ENCODE assay signal across 18 cellular contexts in the genomic region with DNA sequence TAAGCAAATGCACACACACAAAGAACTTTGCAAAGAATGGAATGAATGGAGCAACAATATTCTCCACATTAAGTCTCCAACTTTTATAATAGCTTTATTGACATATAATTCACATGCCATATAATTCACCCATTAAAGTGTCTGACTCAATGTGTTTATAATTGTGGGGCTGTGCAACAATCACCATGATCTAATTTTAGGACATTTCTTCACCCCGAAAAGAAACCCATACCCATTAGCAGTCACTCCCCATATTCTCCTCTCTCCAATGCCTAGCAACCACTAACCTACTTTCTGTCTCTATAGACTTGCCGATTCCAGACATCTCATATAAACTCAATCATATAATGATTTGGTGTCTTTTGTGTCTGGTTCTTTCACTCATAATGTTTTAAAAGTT. TPM values are rescaled to one million over a fixed set of nuclear protein-coding genes. Genes with fewer than 3 reads are reported as not detected.
DNase-seq lines count a peak whose midpoint lies in the region; ATAC-seq and TF ChIP-seq lines count a peak whose summit lies in the region.
"Had no signal": no experiment of that assay in that cellular context is flagged by ENCODE, and none has a peak within 500 bp of the region (broad histone marks: within the 10 kb centered on the region; RNA-seq: fewer than 3 reads in every experiment).

No MANE protein-coding gene starts in this region.

- peak overlapping the region; percentile 30 to 70 for H3K27ac Mint-ChIP-seq in natural killer cell
- H3K27ac Mint-ChIP-seq in natural killer cell treated with Interleukin-12 subunit alpha and Interleukin-12 subunit beta and Interleukin-15 and Interleukin-18, amount 100 ng/mL, for 72 hours: peak overlapping the region in 1 of 2 donors; percentile 52

- intact Hi-C loops in natural killer cell (cut with micrococcal nuclease): no loop called here
- intact Hi-C loops in Panc1 (cut with micrococcal nuclease; ENCODE audit: unreplicated experiment): no loop called here
- intact Hi-C loops in left colon (cut with DNase I, micrococcal nuclease): no loop called here
- intact Hi-C loops in stomach (cut with DNase I; ENCODE audit: low total_unique reads): no loop called here

- H3K9me3 Mint-ChIP-seq in natural killer cell: no peaks in the 10 kb centered on the region
- H3K9me3 Mint-ChIP-seq in natural killer cell treated with Interleukin-12 subunit alpha and Interleukin-12 subunit beta and Interleukin-15 and Interleukin-18, amount 100 ng/mL, for 72 hours: no peaks in the 10 kb centered on the region
- H3K9me3 Mint-ChIP-seq: H9 had no signal

- in situ Hi-C loops in Panc1 (cut with HindIII; ENCODE audit: low pct_unique_long_range_greater_than_20kb, low sequenced_read_pairs): no loop called here

- no peaks in the 10 kb centered on the region for H3K9me3 ChIP-seq in Panc1 (ENCODE audit: control insufficient read depth, insufficient read depth, low read depth, low read length)
- H3K9me3 ChIP-seq in stomach: no peaks in the 10 kb centered on the region

- H3K27ac ChIP-seq in Panc1 (ENCODE audit: low read length): peak overlapping the region; percentile 68
- H3K27ac ChIP-seq in stomach: peak overlapping the region in 4 of 5 donors; percentile 68 to 86 (median 75)
- H3K27ac ChIP-seq: BLaER1 had no signal

- POLR2A ChIA-PET in Panc1 (lab: Charles Lee): no interaction called here

- H3K4me1 Mint-ChIP-seq in natural killer cell: peaks cover 89 to 91% of the 10 kb centered on the region in 2 donors
- H3K4me1 Mint-ChIP-seq in natural killer cell treated with Interleukin-12 subunit alpha and Interleukin-12 subunit beta and Interleukin-15 and Interleukin-18, amount 100 ng/mL, for 72 hours (ENCODE audit: low read depth in 2 of 2): peaks cover 61 to 66% of the 10 kb centered on the region in 2 donors

- H3K4me1 ChIP-seq in Panc1 (ENCODE audit: control insufficient read depth, insufficient read depth, low read length) (peaks cover 98% of the 10 kb centered on the region), stomach (peaks cover 58 to 92% (median 77%) of the 10 kb centered on the region in 4 donors)

- ATAC-seq in natural killer cell (no peak), Panc1 (no peak), left colon (peak; percentile 9)
- ATAC-seq in natural killer cell treated with Interleukin-12 subunit alpha and Interleukin-12 subunit beta and Interleukin-15 and Interleukin-18, amount 100 ng/mL, for 72 hours: no peak
- ATAC-seq: GM12878 had no signal

- DNase-seq in natural killer cell (no peak), Panc1 (ENCODE audit: low read depth, low spot score) (no peak), left colon (no peak), stomach (no peak), NCI-H82 (lab: John Stamatoyannopoulos, UW) (no peak), medulla oblongata (ENCODE audit: extremely low spot score) (no peak)
- no peak for DNase-seq in natural killer cell treated with Interleukin-12 subunit alpha and Interleukin-12 subunit beta and Interleukin-15 and Interleukin-18, amount 100 ng/mL, for 72 hours (ENCODE audit: low spot score)
- DNase-seq in stimulated activated CD4-positive, alpha-beta T cell treated with anti-CD3 and anti-CD28 coated beads, Interleukin-4, amount 100 ng/mL, for 4 hours: no peak
- DNase-seq: 8988T; AML-193; Calu3; CD4-positive, CD25-positive, alpha-beta regulatory T cell; DMS 273 treated with DMSO at 0.1 percent for 48 hours; DMS79; GOT3; H9 had no signal

- H3K27me3 Mint-ChIP-seq in natural killer cell (ENCODE audit: low read depth in 2 of 2): no peaks in the 10 kb centered on the region
- H3K27me3 Mint-ChIP-seq in natural killer cell treated with Interleukin-12 subunit alpha and Interleukin-12 subunit beta and Interleukin-15 and Interleukin-18, amount 100 ng/mL, for 72 hours: no peaks in the 10 kb centered on the region
- H3K27me3 Mint-ChIP-seq: CD4-positive, CD25-positive, alpha-beta regulatory T cell had no signal

- CTCF ChIA-PET in Panc1 (lab: Charles Lee): no interaction called here

- H3K27me3 ChIP-seq in Panc1 (ENCODE audit: control insufficient read depth, insufficient read depth, low read length): no peaks in the 10 kb centered on the region
- no peaks in the 10 kb centered on the region for H3K27me3 ChIP-seq in stomach
- H3K27me3 ChIP-seq: BLaER1 had no signal

- H3K4me3 ChIP-seq in Panc1 (ENCODE audit: low read depth in 2 of 2, low read length in 2 of 2) (no peak overlapping the region), stomach (no peak overlapping the region)
- H3K4me3 ChIP-seq: BLaER1, GM12878 had no signal

- no peak for TF ChIP-seq POLR2A in stomach (IDR thresholded peaks at IDR 0.05)

- H3K4me3 Mint-ChIP-seq in natural killer cell: no peak overlapping the region
- H3K4me3 Mint-ChIP-seq in natural killer cell treated with Interleukin-12 subunit alpha and Interleukin-12 subunit beta and Interleukin-15 and Interleukin-18, amount 100 ng/mL, for 72 hours: no peak overlapping the region
- H3K4me3 Mint-ChIP-seq: CD4-positive, CD25-positive, alpha-beta regulatory T cell; H9 had no signal

- no peak for TF ChIP-seq EP300 in stomach (IDR thresholded peaks at IDR 0.05)

- 82 to 93% (median 86%) methylated on average over 2 of the region's 2 CpGs for WGBS in stomach, 5 donors

- no TSS peak for BruUV-seq in Panc1 (replicated peaks; lab: Mats Ljungman, UMichigan)

- TF ChIP-seq CTCF in natural killer cell (IDR thresholded peaks at IDR 0.05) (no peak), Panc1 (IDR thresholded peaks at IDR 0.05) (no peak), stomach (IDR thresholded peaks at IDR 0.05) (no peak)

- H3K36me3 ChIP-seq in Panc1 (ENCODE audit: control insufficient read depth, insufficient read depth, low read length) (no peaks in the 10 kb centered on the region), stomach (no peaks in the 10 kb centered on the region)

- no peaks in the 10 kb centered on the region for H3K36me3 Mint-ChIP-seq in natural killer cell
- peaks cover 9% of the 10 kb centered on the region for H3K36me3 Mint-ChIP-seq in natural killer cell treated with Interleukin-12 subunit alpha and Interleukin-12 subunit beta and Interleukin-15 and Interleukin-18, amount 100 ng/mL, for 72 hours

RNA-seq across cellular contexts. Expression of a gene that starts 22.6 kb away (rescaled TPM):
- total RNA-seq in natural killer cell (10 to 100 TPM; 29.5 to 42.8 (median 34.6) TPM), Panc1 (2021; ENCODE audit: unreplicated experiment) (66.0 TPM), left colon (10 to 100 TPM; 52.7 to 53.4 TPM), stomach (100 to 1,000 TPM in 2 of 5 donors, 10 to 100 TPM in 3; 15.2 to 147 (median 53.8) TPM)
- 10 to 100 TPM; 50.4 to 52.9 TPM for total RNA-seq in natural killer cell treated with Interleukin-12 subunit alpha and Interleukin-12 subunit beta and Interleukin-15 and Interleukin-18, amount 100 ng/mL, for 72 hours
- 61.2 TPM for polyA plus RNA-seq in Panc1 (2012; ENCODE audit: insufficient read length)
- 10 to 100 TPM; 18.9 to 33.9 (median 26.0) TPM for polyA plus RNA-seq in stomach
